2 cellular contexts compared by ENCODE assay signal in genomic region chr7:142758312-142758711, GRCh38. TPM values are rescaled to one million over a fixed set of nuclear protein-coding genes. Genes with fewer than 3 reads are reported as not detected.
"Had no signal": no experiment of that assay in that cellular context is flagged by ENCODE, and none has a peak within 500 bp of the region (broad histone marks: within the 10 kb centered on the region; RNA-seq: fewer than 3 reads in every experiment).

No MANE protein-coding gene starts in this region.

RNA-seq across cellular contexts. Expression of gene PRSS1, which starts 9.0 kb away (rescaled TPM):
- total RNA-seq: G401 had no signal
- polyA plus RNA-seq: GM12878 had no signal

RNA-seq across cellular contexts. Expression of gene PRSS2, which starts 12.5 kb away (rescaled TPM):
- total RNA-seq: G401 had no signal
